ENCODE assay signal across 21 cellular contexts in the genomic region with DNA sequence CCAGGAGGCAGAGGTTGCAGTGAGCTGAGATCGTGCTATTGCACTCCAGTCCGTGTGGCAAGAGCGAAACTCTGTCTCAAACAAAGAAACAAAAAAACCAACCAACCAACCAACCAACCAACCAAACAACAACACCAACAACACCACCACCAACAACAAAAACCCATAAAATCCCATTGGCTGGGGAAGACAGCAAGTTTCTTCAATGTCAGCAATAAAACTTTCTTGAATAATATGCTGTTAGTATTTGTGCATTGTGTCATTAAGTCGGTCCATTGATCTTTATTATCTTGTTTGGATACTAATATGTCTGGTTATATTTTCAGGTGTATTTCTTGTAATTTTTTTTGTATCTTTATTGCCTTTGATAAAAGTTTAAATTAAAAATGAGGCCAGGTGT.
"Had no signal": no experiment of that assay in that cellular context is flagged by ENCODE, and none has a peak within 500 bp of the region (broad histone marks: within the 10 kb centered on the region; RNA-seq: fewer than 3 reads in every experiment).

No MANE protein-coding gene starts in this region.

- FAIRE-seq: endometrium, frontal cortex, islet of Langerhans had no signal

- H3K27ac ChIP-seq: coronary artery, heart left ventricle, sigmoid colon, skin epidermis, stomach had no signal

- H3K27me3 ChIP-seq: heart left ventricle, sigmoid colon had no signal

- H3K9me3 ChIP-seq: heart left ventricle, mucosa of descending colon, sigmoid colon, stomach had no signal

- H3K4me1 ChIP-seq: sigmoid colon, stomach had no signal

- H3K4me3 Mint-ChIP-seq: natural killer cell, neural crest cell had no signal

- H3K36me3 ChIP-seq: heart left ventricle, sigmoid colon, stomach had no signal

- ATAC-seq: esophagus mucosa, heart left ventricle, left lobe of liver, mucosa of descending colon, natural killer cell had no signal

- H3K36me3 Mint-ChIP-seq: natural killer cell had no signal

- DNase-seq: effector memory CD4-positive, alpha-beta T cell; heart left ventricle; hippocampal formation; mammary epithelial cell; mucosa of descending colon; natural killer cell; posterior cingulate gyrus; sigmoid colon; stimulated activated CD4-positive, alpha-beta T cell treated with anti-CD3 and anti-CD28 coated beads, Interleukin-2, amount 100 ng/mL, for 24 hours; stimulated activated CD4-positive, alpha-beta T cell treated with anti-CD3 and anti-CD28 coated beads, Interleukin-4, amount 100 ng/mL, for 4 hours; stimulated activated naive CD4-positive, alpha-beta T cell; stomach; trophoblast cell had no signal

- H3K4me3 ChIP-seq: coronary artery, heart left ventricle, mucosa of descending colon, sigmoid colon, skin epidermis, stomach had no signal

- H3K4me1 Mint-ChIP-seq: natural killer cell, neural crest cell had no signal

- H3K27ac Mint-ChIP-seq: natural killer cell had no signal

- H3K9me3 Mint-ChIP-seq: natural killer cell had no signal
